In the genomic region with DNA sequence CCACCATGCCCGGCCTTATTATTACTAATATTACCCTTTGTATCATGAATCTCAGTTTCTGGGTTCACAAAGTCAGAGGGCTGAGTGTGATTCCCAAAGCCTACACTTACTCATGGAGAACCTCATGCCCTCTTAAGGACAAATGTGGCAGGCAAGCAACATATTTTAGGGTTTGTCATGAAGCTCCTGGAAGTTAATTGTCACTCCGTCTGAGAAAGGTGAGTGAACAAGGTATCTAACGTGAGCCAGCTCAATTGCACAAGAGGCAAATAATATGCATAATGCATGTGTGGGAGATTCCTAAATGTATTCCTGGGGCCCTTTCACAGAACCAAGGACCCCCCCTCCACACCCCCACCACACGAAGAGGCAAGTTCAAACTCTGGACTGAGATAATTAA, we compare ENCODE assay signal across 12 cellular contexts. TPM values are rescaled to one million over a fixed set of nuclear protein-coding genes. Genes with fewer than 3 reads are reported as not detected.
DNase-seq lines count a peak whose midpoint lies in the region; ATAC-seq and TF ChIP-seq lines count a peak whose summit lies in the region.
"Had no signal": no experiment of that assay in that cellular context is flagged by ENCODE, and none has a peak within 500 bp of the region (broad histone marks: within the 10 kb centered on the region; RNA-seq: fewer than 3 reads in every experiment).

No MANE protein-coding gene starts in this region.

- peak overlapping the region; percentile 35 for H3K4me3 Mint-ChIP-seq in activated naive CD4-positive, alpha-beta T cell treated with anti-CD3 and anti-CD28 coated beads, Interleukin-2, amount 10 ng/mL, durations not matched to agents 7 days and 5 days
- H3K4me3 Mint-ChIP-seq in activated CD4-positive, alpha-beta memory T cell treated with anti-CD3 and anti-CD28 coated beads for 36 hours, result peak overlapping the region; percentile 33
- H3K4me3 Mint-ChIP-seq: B cell, H9 had no signal

- no peaks in the 10 kb centered on the region for H3K27me3 Mint-ChIP-seq in activated naive CD4-positive, alpha-beta T cell treated with anti-CD3 and anti-CD28 coated beads, Interleukin-2, amount 10 ng/mL, durations not matched to agents 7 days and 5 days
- no peaks in the 10 kb centered on the region for H3K27me3 Mint-ChIP-seq in activated CD4-positive, alpha-beta memory T cell treated with anti-CD3 and anti-CD28 coated beads for 36 hours
- H3K27me3 Mint-ChIP-seq: B cell had no signal

- peak overlapping the region; percentile 92 for H3K27ac Mint-ChIP-seq in activated naive CD4-positive, alpha-beta T cell treated with anti-CD3 and anti-CD28 coated beads, Interleukin-2, amount 10 ng/mL, durations not matched to agents 7 days and 5 days
- peak overlapping the region; percentile 91 for H3K27ac Mint-ChIP-seq in activated CD4-positive, alpha-beta memory T cell treated with anti-CD3 and anti-CD28 coated beads for 36 hours
- H3K27ac Mint-ChIP-seq: B cell had no signal

- H3K27ac ChIP-seq in foreskin keratinocyte (peak overlapping the region; percentile 95), gastroesophageal sphincter (no peak overlapping the region)
- H3K27ac ChIP-seq: dorsolateral prefrontal cortex had no signal

- POLR2A ChIA-PET in activated CD4-positive, alpha-beta memory T cell treated with anti-CD3 and anti-CD28 coated beads for 36 hours (lab: Charles Lee), result interaction anchor here (0.6 to 2.9 kb wide), 8 partner anchors 10 to 302 kb away, joined by 4 to 25 read pairs (median 8); a partner anchor contains a TSS

- DNase-seq in activated naive CD4-positive, alpha-beta T cell treated with anti-CD3 and anti-CD28 coated beads, Interleukin-2, amount 10 ng/mL, durations not matched to agents 7 days and 5 days, result no peak
- no peak for DNase-seq in activated naive CD4-positive, alpha-beta T cell treated with anti-CD3 and anti-CD28 coated beads, Interleukin-2, amount 50 U/mL, for 16 hours
- no peak for DNase-seq in activated CD4-positive, alpha-beta memory T cell treated with anti-CD3 and anti-CD28 coated beads for 36 hours
- peak; percentile 75 to 83 for DNase-seq in foreskin keratinocyte
- no peak for DNase-seq in effector CD8-positive, alpha-beta T cell (lab: John Stamatoyannopoulos, UW)
- DNase-seq: H9, NCI-H2227 treated with DMSO at 0.1 percent for 48 hours had no signal

- TF ChIP-seq EP300 in gastroesophageal sphincter (IDR thresholded peaks at IDR 0.05), result no peak

- no peak for TF ChIP-seq POLR2A in gastroesophageal sphincter (IDR thresholded peaks at IDR 0.05)

- peak; percentile 27 for TF ChIP-seq CTCF in foreskin keratinocyte (conservative IDR thresholded peaks at IDR 0.05)
- TF ChIP-seq CTCF in gastroesophageal sphincter (IDR thresholded peaks at IDR 0.05), result no peak

- no peak overlapping the region for H3K4me3 ChIP-seq in gastroesophageal sphincter
- H3K4me3 ChIP-seq: dorsolateral prefrontal cortex had no signal

- peaks cover 22% of the 10 kb centered on the region for H3K36me3 Mint-ChIP-seq in activated naive CD4-positive, alpha-beta T cell treated with anti-CD3 and anti-CD28 coated beads, Interleukin-2, amount 10 ng/mL, durations not matched to agents 7 days and 5 days
- peaks cover 9% of the 10 kb centered on the region for H3K36me3 Mint-ChIP-seq in activated CD4-positive, alpha-beta memory T cell treated with anti-CD3 and anti-CD28 coated beads for 36 hours

- H3K4me1 ChIP-seq in foreskin keratinocyte (peaks cover 26% of the 10 kb centered on the region), gastroesophageal sphincter (no peaks in the 10 kb centered on the region)

- no peaks in the 10 kb centered on the region for H3K9me3 ChIP-seq in gastroesophageal sphincter

- H3K4me1 Mint-ChIP-seq in activated naive CD4-positive, alpha-beta T cell treated with anti-CD3 and anti-CD28 coated beads, Interleukin-2, amount 10 ng/mL, durations not matched to agents 7 days and 5 days, result peaks cover 51% of the 10 kb centered on the region
- H3K4me1 Mint-ChIP-seq in activated CD4-positive, alpha-beta memory T cell treated with anti-CD3 and anti-CD28 coated beads for 36 hours (ENCODE audit: low read depth), result peaks cover 50% of the 10 kb centered on the region
- H3K4me1 Mint-ChIP-seq: B cell had no signal

- no peaks in the 10 kb centered on the region for H3K27me3 ChIP-seq in foreskin keratinocyte
- peaks cover 5% of the 10 kb centered on the region for H3K27me3 ChIP-seq in gastroesophageal sphincter
- H3K27me3 ChIP-seq: dorsolateral prefrontal cortex had no signal

- peaks cover 10% of the 10 kb centered on the region for H3K9me3 Mint-ChIP-seq in activated naive CD4-positive, alpha-beta T cell treated with anti-CD3 and anti-CD28 coated beads, Interleukin-2, amount 10 ng/mL, durations not matched to agents 7 days and 5 days
- peaks cover 9% of the 10 kb centered on the region for H3K9me3 Mint-ChIP-seq in activated CD4-positive, alpha-beta memory T cell treated with anti-CD3 and anti-CD28 coated beads for 36 hours
- H3K9me3 Mint-ChIP-seq: H9 had no signal

- ATAC-seq in foreskin keratinocyte (peak; percentile 45), HG03432 (IDR thresholded peaks at IDR 0.05; ENCODE audit: unreplicated experiment) (no peak), gastroesophageal sphincter (no peak), HG03280 (IDR thresholded peaks at IDR 0.05; ENCODE audit: unreplicated experiment) (no peak)

- CTCF ChIA-PET in activated naive CD4-positive, alpha-beta T cell treated with anti-CD3 and anti-CD28 coated beads, Interleukin-2, amount 10 ng/mL, durations not matched to agents 7 days and 5 days (lab: Charles Lee), result interaction anchor here (0.7 to 1.5 kb wide), 3 partner anchors 204 to 226 kb away, joined by 3 read pairs; no protein-coding TSS in a partner anchor
- CTCF ChIA-PET in activated CD4-positive, alpha-beta memory T cell treated with anti-CD3 and anti-CD28 coated beads for 36 hours (lab: Charles Lee), result interaction anchor here (0.9 to 2.5 kb wide), 6 partner anchors 11 to 256 kb away, joined by 3 to 12 read pairs (median 5); no protein-coding TSS in a partner anchor

- WGBS in gastroesophageal sphincter (ENCODE audit: low coverage in 1 of 2), 2 donors, result 70 to 73% methylated on average over 2 to 4 of the region's 4 CpGs

- intact Hi-C loops in activated CD4-positive, alpha-beta memory T cell treated with anti-CD3 and anti-CD28 coated beads for 36 hours (cut with micrococcal nuclease), result loop anchor here (1.0 to 5.0 kb wide), 15 partner anchors 10 to 636 kb away; a partner anchor contains a TSS

- no peaks in the 10 kb centered on the region for H3K36me3 ChIP-seq in gastroesophageal sphincter

RNA-seq across cellular contexts. Expression of a gene that starts 10.1 kb away (rescaled TPM):
- 10 to 100 TPM; 74.8 to 74.9 TPM for total RNA-seq in activated CD4-positive, alpha-beta memory T cell treated with anti-CD3 and anti-CD28 coated beads for 36 hours
- 13.1 and 14.6 TPM in 2 replicates for total RNA-seq in foreskin keratinocyte
- polyA plus RNA-seq in foreskin keratinocyte, result 3.6 and 4.6 TPM in 2 replicates
- 10 to 100 TPM in 1 of 4 donors, 1 to 10 TPM in 3; 2.6 to 11.0 (median 6.9) TPM for total RNA-seq in gastroesophageal sphincter

Comparison
In these comparisons a context has a peak if more than half of its experiments do, and no peak if none do; other contexts are left out.
1. DNase-seq: peak in foreskin keratinocyte (2 of 2); none in activated naive CD4-positive, alpha-beta T cell treated with anti-CD3 and anti-CD28 coated beads, Interleukin-2, amount 10 ng/mL, durations not matched to agents 7 days and 5 days (single experiment), activated naive CD4-positive, alpha-beta T cell treated with anti-CD3 and anti-CD28 coated beads, Interleukin-2, amount 50 U/mL, for 16 hours (single experiment), activated CD4-positive, alpha-beta memory T cell treated with anti-CD3 and anti-CD28 coated beads for 36 hours (single experiment) and effector CD8-positive, alpha-beta T cell (single experiment).